In genomic region chr16:66028505-66029216, GRCh38 we compare ENCODE assay signal across 14 cellular contexts.
DNase-seq lines count a peak whose midpoint lies in the region; ATAC-seq and TF ChIP-seq lines count a peak whose summit lies in the region.
"Had no signal": no experiment of that assay in that cellular context is flagged by ENCODE, and none has a peak within 500 bp of the region (broad histone marks: within the 10 kb centered on the region; RNA-seq: fewer than 3 reads in every experiment).

No MANE protein-coding gene starts in this region.

- peak overlapping the region; percentile 32 for H3K9ac ChIP-seq in adipocyte (ENCODE audit: low read length)

- H3K27me3 ChIP-seq in adipocyte (replicated peaks; ENCODE audit: control insufficient read depth, insufficient read depth, low read length) (no peaks in the 10 kb centered on the region), gastrocnemius medialis (no peaks in the 10 kb centered on the region)
- H3K27me3 ChIP-seq: right lobe of liver had no signal

- no peaks in the 10 kb centered on the region for H3K27me3 Mint-ChIP-seq in activated T-cell treated with anti-CD3 and anti-CD28 coated beads, Interleukin-2, amount 50 U/mL, for 24 hours
- H3K27me3 Mint-ChIP-seq: activated CD8-positive, alpha-beta T cell treated with anti-CD3 and anti-CD28 coated beads for 36 hours; activated naive CD4-positive, alpha-beta T cell treated with anti-CD3 and anti-CD28 coated beads, Interleukin-2, amount 50 U/mL, for 24 hours had no signal

- intact Hi-C loops in gastrocnemius medialis (cut with DNase I; ENCODE audit: low total_unique reads), result loop anchor here (10.0 kb wide), 1 partner anchor 236 kb away; no protein-coding TSS in a partner anchor

- peak overlapping the region in 2 of 4 donors; percentile 38 to 43 for H3K27ac ChIP-seq in gastrocnemius medialis
- H3K27ac ChIP-seq: right lobe of liver had no signal

- no peaks in the 10 kb centered on the region for H3K4me1 Mint-ChIP-seq in activated T-cell treated with anti-CD3 and anti-CD28 coated beads, Interleukin-2, amount 50 U/mL, for 24 hours (ENCODE audit: low read depth)
- H3K4me1 Mint-ChIP-seq: activated naive CD4-positive, alpha-beta T cell treated with anti-CD3 and anti-CD28 coated beads, Interleukin-2, amount 50 U/mL, for 24 hours; CD4-positive, CD25-positive, alpha-beta regulatory T cell; T-helper 17 cell had no signal

- H3K36me3 ChIP-seq in adipocyte (ENCODE audit: control insufficient read depth, insufficient read depth, low read length, severe bottlenecking) (no peaks in the 10 kb centered on the region), gastrocnemius medialis (no peaks in the 10 kb centered on the region)
- H3K36me3 ChIP-seq: right lobe of liver had no signal

- peak; percentile 2 for DNase-seq in ELF-1 (ENCODE audit: low read depth, low spot score)
- peak; percentile 87 for DNase-seq in adipocyte (ENCODE audit: low read depth)
- peak; percentile 70 to 85 for DNase-seq in foreskin fibroblast
- DNase-seq in gastrocnemius medialis, result peak in 1 of 2 donors; percentile 50
- no peak for DNase-seq in activated T-cell treated with anti-CD3 and anti-CD28 coated beads, Interleukin-2, amount 50 U/mL, for 24 hours
- no peak for DNase-seq in OCI-M2 (lab: John Stamatoyannopoulos, UW; ENCODE audit: unreplicated experiment)
- DNase-seq in GOT3 (lab: John Stamatoyannopoulos, UW), result no peak
- DNase-seq in NK-92 treated with Interleukin-12 subunit alpha and Interleukin-12 subunit beta, amount 100 ng/mL, for 24 hours (lab: John Stamatoyannopoulos, UW), result no peak
- DNase-seq: activated CD8-positive, alpha-beta T cell treated with anti-CD3 and anti-CD28 coated beads for 36 hours; CD4-positive, CD25-positive, alpha-beta regulatory T cell; NCI-H2081; right lobe of liver; T-helper 17 cell had no signal

- in situ Hi-C loops in gastrocnemius medialis (cut with MboI; ENCODE audit: low sequenced_read_pairs in 4 of 4), result loop anchor here in 1 of 4 donors (25.0 kb wide), 1 partner anchor 941 kb away; no protein-coding TSS in a partner anchor

- no peak for TF ChIP-seq POLR2A in gastrocnemius medialis (IDR thresholded peaks at IDR 0.05)

- TF ChIP-seq CTCF in foreskin fibroblast (IDR thresholded peaks at IDR 0.05; ENCODE audit: low read depth, low read length) (no peak), gastrocnemius medialis (IDR thresholded peaks at IDR 0.05 in 4 of 5, conservative IDR thresholded peaks at IDR 0.05 in 1 of 5) (no peak)

- peak; percentile 67 to 81 for ATAC-seq in gastrocnemius medialis
- ATAC-seq: activated CD8-positive, alpha-beta T cell treated with anti-CD3 and anti-CD28 coated beads for 36 hours; T-helper 17 cell had no signal

- peaks cover 9% of the 10 kb centered on the region for H3K9me3 ChIP-seq in adipocyte (ENCODE audit: control insufficient read depth, low read length)
- no peaks in the 10 kb centered on the region for H3K9me3 ChIP-seq in gastrocnemius medialis
- H3K9me3 ChIP-seq: right lobe of liver had no signal

- peaks cover 14% of the 10 kb centered on the region for H3K4me1 ChIP-seq in adipocyte (ENCODE audit: control insufficient read depth, insufficient read depth, low read length)
- no peaks in the 10 kb centered on the region for H3K4me1 ChIP-seq in gastrocnemius medialis
- H3K4me1 ChIP-seq: right lobe of liver had no signal

- no peak overlapping the region for H3K4me3 Mint-ChIP-seq in activated T-cell treated with anti-CD3 and anti-CD28 coated beads, Interleukin-2, amount 50 U/mL, for 24 hours
- H3K4me3 Mint-ChIP-seq: activated CD8-positive, alpha-beta T cell treated with anti-CD3 and anti-CD28 coated beads for 36 hours; activated naive CD4-positive, alpha-beta T cell treated with anti-CD3 and anti-CD28 coated beads, Interleukin-2, amount 50 U/mL, for 24 hours; CD4-positive, CD25-positive, alpha-beta regulatory T cell; T-helper 17 cell had no signal

- H3K9me3 Mint-ChIP-seq in activated T-cell treated with anti-CD3 and anti-CD28 coated beads, Interleukin-2, amount 50 U/mL, for 24 hours, result peaks cover 7% of the 10 kb centered on the region

- no peak overlapping the region for H3K27ac Mint-ChIP-seq in activated T-cell treated with anti-CD3 and anti-CD28 coated beads, Interleukin-2, amount 50 U/mL, for 24 hours
- H3K27ac Mint-ChIP-seq: activated CD8-positive, alpha-beta T cell treated with anti-CD3 and anti-CD28 coated beads for 36 hours; activated naive CD4-positive, alpha-beta T cell treated with anti-CD3 and anti-CD28 coated beads, Interleukin-2, amount 50 U/mL, for 24 hours; CD4-positive, CD25-positive, alpha-beta regulatory T cell; T-helper 17 cell had no signal

- H3K36me3 Mint-ChIP-seq in activated T-cell treated with anti-CD3 and anti-CD28 coated beads, Interleukin-2, amount 50 U/mL, for 24 hours (ENCODE audit: low read depth), result no peaks in the 10 kb centered on the region
- H3K36me3 Mint-ChIP-seq: activated naive CD4-positive, alpha-beta T cell treated with anti-CD3 and anti-CD28 coated beads, Interleukin-2, amount 50 U/mL, for 24 hours; CD4-positive, CD25-positive, alpha-beta regulatory T cell had no signal

- H3K4me3 ChIP-seq in adipocyte (ENCODE audit: low read length) (no peak overlapping the region), foreskin fibroblast (ENCODE audit: low read depth in 1 of 2, low read length in 2 of 2) (no peak overlapping the region), gastrocnemius medialis (no peak overlapping the region)
- H3K4me3 ChIP-seq: right lobe of liver had no signal

Comparison
In these comparisons a context has a peak if more than half of its experiments do, and no peak if none do; other contexts are left out.
1. DNase-seq: peak in ELF-1 (single experiment), adipocyte (single experiment) and foreskin fibroblast (2 of 2); none in activated T-cell treated with anti-CD3 and anti-CD28 coated beads, Interleukin-2, amount 50 U/mL, for 24 hours (single experiment), OCI-M2 (single experiment), GOT3 (single experiment) and NK-92 treated with Interleukin-12 subunit alpha and Interleukin-12 subunit beta, amount 100 ng/mL, for 24 hours (single experiment).